In the genomic region with DNA sequence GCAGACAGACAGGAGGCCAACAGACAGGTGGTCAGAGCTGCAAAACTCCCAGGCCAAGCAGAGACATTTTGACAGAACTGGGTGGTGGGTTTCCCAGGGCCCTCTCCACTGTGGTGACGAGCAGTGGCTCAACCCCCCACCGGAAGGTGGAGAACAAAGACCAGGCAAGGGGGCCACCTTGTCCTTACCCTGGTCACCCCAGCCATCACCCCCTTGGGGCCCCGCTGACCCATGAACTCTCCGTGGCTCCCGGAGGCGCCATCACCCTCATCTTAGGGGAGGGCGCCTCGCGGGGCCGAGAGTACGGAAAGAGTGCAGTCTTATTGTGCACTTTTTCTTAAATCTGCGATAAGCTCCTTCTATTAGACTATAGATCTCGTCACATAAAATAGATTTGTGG, we compare ENCODE assay signal across 27 cellular contexts.
"Had no signal": no experiment of that assay in that cellular context is flagged by ENCODE, and none has a peak within 500 bp of the region (broad histone marks: within the 10 kb centered on the region; RNA-seq: fewer than 3 reads in every experiment).

No MANE protein-coding gene starts in this region.

- H3K27ac ChIP-seq: esophagus muscularis mucosa, foreskin keratinocyte, gastroesophageal sphincter, heart right ventricle, lower lobe of right lung, ovary, psoas muscle, stomach, thyroid gland, vagina had no signal

- H3K4me3 Mint-ChIP-seq: central memory CD8-positive, alpha-beta T cell; dendritic cell treated with granulocyte-macrophage colony-stimulating factor and Interleukin-4, amounts not matched to agents 40 ng/mL and 50 ng/mL, for 4 days; immature natural killer cell; stimulated activated naive B cell treated with anti-CD40 and anti-IgM and Interleukin-4, amounts not matched to agents 10 μg/mL and 1 μg/mL and 100 μg/mL, for 72 hours had no signal

- ATAC-seq: foreskin keratinocyte; gastroesophageal sphincter; heart right ventricle; left ventricle myocardium superior; psoas muscle; right cardiac atrium; stimulated activated naive B cell treated with anti-CD40 and anti-IgM and Interleukin-4, amounts not matched to agents 10 μg/mL and 1 μg/mL and 100 μg/mL, for 72 hours had no signal

- DNase-seq: colonic mucosa; effector CD8-positive, alpha-beta T cell; foreskin keratinocyte; heart right ventricle; hippocampal formation; immature natural killer cell; islet precursor cell; kidney glomerular epithelial cell; left colon; left ventricle myocardium superior; lower lobe of right lung; nucleus accumbens; ovary; posterior cingulate gyrus; psoas muscle; small intestine; stimulated activated CD4-positive, alpha-beta T cell treated with anti-CD3 and anti-CD28 coated beads, Interleukin-15, amount 100 ng/mL, for 24 hours; stimulated activated CD4-positive, alpha-beta T cell treated with anti-CD3 and anti-CD28 coated beads, Interleukin-2, amount 100 ng/mL, for 48 hours; stimulated activated naive B cell treated with anti-CD40 and anti-IgM and Interleukin-4, amounts not matched to agents 10 μg/mL and 1 μg/mL and 100 μg/mL, for 72 hours; stomach; thyroid gland had no signal

- H3K36me3 Mint-ChIP-seq: immature natural killer cell; stimulated activated naive B cell treated with anti-CD40 and anti-IgM and Interleukin-4, amounts not matched to agents 10 μg/mL and 1 μg/mL and 100 μg/mL, for 72 hours had no signal

- H3K9me3 ChIP-seq: colonic mucosa, esophagus muscularis mucosa, gastroesophageal sphincter, heart right ventricle, lower lobe of right lung, ovary, psoas muscle, stomach, thyroid gland, vagina had no signal

- H3K36me3 ChIP-seq: colonic mucosa, esophagus muscularis mucosa, gastroesophageal sphincter, heart right ventricle, lower lobe of right lung, ovary, stomach, thyroid gland, vagina had no signal

- H3K4me1 Mint-ChIP-seq: central memory CD8-positive, alpha-beta T cell; immature natural killer cell; stimulated activated naive B cell treated with anti-CD40 and anti-IgM and Interleukin-4, amounts not matched to agents 10 μg/mL and 1 μg/mL and 100 μg/mL, for 72 hours had no signal

- H3K27me3 ChIP-seq: colonic mucosa, ovary, thyroid gland, vagina had no signal

- H3K4me3 ChIP-seq: colonic mucosa, esophagus muscularis mucosa, gastroesophageal sphincter, heart right ventricle, lower lobe of right lung, ovary, psoas muscle, stomach, thyroid gland, vagina had no signal

- H3K9me3 Mint-ChIP-seq: central memory CD8-positive, alpha-beta T cell; dendritic cell treated with granulocyte-macrophage colony-stimulating factor and Interleukin-4, amounts not matched to agents 40 ng/mL and 50 ng/mL, for 4 days; immature natural killer cell; stimulated activated naive B cell treated with anti-CD40 and anti-IgM and Interleukin-4, amounts not matched to agents 10 μg/mL and 1 μg/mL and 100 μg/mL, for 72 hours had no signal

- H3K27ac Mint-ChIP-seq: dendritic cell treated with granulocyte-macrophage colony-stimulating factor and Interleukin-4, amounts not matched to agents 40 ng/mL and 50 ng/mL, for 4 days; stimulated activated naive B cell treated with anti-CD40 and anti-IgM and Interleukin-4, amounts not matched to agents 10 μg/mL and 1 μg/mL and 100 μg/mL, for 72 hours had no signal

- H3K27me3 Mint-ChIP-seq: stimulated activated naive B cell treated with anti-CD40 and anti-IgM and Interleukin-4, amounts not matched to agents 10 μg/mL and 1 μg/mL and 100 μg/mL, for 72 hours had no signal

- H3K4me1 ChIP-seq: colonic mucosa, esophagus muscularis mucosa, foreskin keratinocyte, gastroesophageal sphincter, heart right ventricle, lower lobe of right lung, psoas muscle, stomach, thyroid gland, vagina had no signal
